In the genomic region with DNA sequence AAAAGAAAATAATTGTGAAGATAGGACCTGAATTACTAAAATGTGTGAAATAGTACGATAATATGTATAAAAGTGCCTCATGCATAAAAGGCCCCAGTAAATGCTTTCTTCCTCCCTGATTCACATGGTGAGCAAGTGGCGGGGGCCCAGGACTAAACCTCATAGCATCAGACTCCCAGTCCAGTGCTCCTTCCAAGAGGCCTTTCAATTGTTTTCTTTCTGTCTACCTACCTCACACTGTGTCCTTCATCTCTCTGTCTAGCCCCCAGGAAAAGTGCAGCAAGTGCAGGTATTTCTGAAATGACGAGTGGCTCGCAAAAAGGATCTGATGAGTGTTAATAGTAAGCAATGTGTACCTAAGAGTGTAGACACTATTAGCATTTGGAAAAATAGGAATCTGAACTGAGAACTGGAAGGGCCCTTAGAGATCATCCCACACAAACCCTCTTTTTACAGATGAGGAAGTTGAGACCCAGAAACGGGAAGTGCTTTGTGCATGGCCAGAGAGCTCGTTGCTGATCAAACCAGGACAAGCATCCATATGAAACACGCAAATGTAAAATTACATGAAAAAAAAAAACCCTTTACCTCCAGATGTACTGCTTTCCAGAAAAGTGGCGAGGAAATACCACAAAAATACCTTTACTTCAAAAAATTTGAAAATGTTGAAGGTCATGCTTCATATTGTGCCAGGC, we compare ENCODE assay signal across 9 cellular contexts.
DNase-seq lines count a peak whose midpoint lies in the region; ATAC-seq and TF ChIP-seq lines count a peak whose summit lies in the region.
"Had no signal": no experiment of that assay in that cellular context is flagged by ENCODE, and none has a peak within 500 bp of the region (broad histone marks: within the 10 kb centered on the region; RNA-seq: fewer than 3 reads in every experiment).

No MANE protein-coding gene starts in this region.

- H3K4me3 ChIP-seq in tibial artery: no peak overlapping the region

- no peak for TF ChIP-seq CTCF in natural killer cell (IDR thresholded peaks at IDR 0.05)
- TF ChIP-seq CTCF in glutamatergic neuron (IDR thresholded peaks at IDR 0.05; ENCODE audit: partially characterized antibody, unreplicated experiment): no peak
- TF ChIP-seq CTCF in chondrocyte (IDR thresholded peaks at IDR 0.05): no peak
- no peak for TF ChIP-seq CTCF in tibial artery (IDR thresholded peaks at IDR 0.05)

- peaks cover 0 to 4% (median 0%) of the 10 kb centered on the region in 4 donors for H3K4me1 ChIP-seq in tibial artery

- H3K27ac Mint-ChIP-seq in natural killer cell (peak overlapping the region in 1 of 2 donors; percentile 78), glutamatergic neuron (ENCODE audit: unreplicated experiment) (no peak overlapping the region), chondrocyte (ENCODE audit: unreplicated experiment) (no peak overlapping the region)

- H3K27me3 Mint-ChIP-seq in natural killer cell (ENCODE audit: low read depth in 2 of 2) (peaks cover 0 to 4% of the 10 kb centered on the region in 2 donors), glutamatergic neuron (ENCODE audit: unreplicated experiment) (no peaks in the 10 kb centered on the region), chondrocyte (ENCODE audit: low read depth) (no peaks in the 10 kb centered on the region)

- H3K27ac ChIP-seq in tibial artery: no peak overlapping the region

- intact Hi-C loops in natural killer cell (cut with micrococcal nuclease) (loop anchor here (5.0 kb wide), 1 partner anchor 1179 kb away; no protein-coding TSS in a partner anchor), tibial artery (cut with DNase I; ENCODE audit: low total_unique reads) (loop anchor here (10.0 kb wide), 2 partner anchors 392 to 952 kb away; no protein-coding TSS in a partner anchor)

- no peaks in the 10 kb centered on the region for H3K36me3 ChIP-seq in tibial artery

- H3K9me3 ChIP-seq in tibial artery: no peaks in the 10 kb centered on the region

- ATAC-seq in GM18861 (IDR thresholded peaks at IDR 0.05; ENCODE audit: unreplicated experiment) (peak; percentile 10), HG02943 (IDR thresholded peaks at IDR 0.05; ENCODE audit: low read depth, unreplicated experiment) (peak; percentile 24), natural killer cell (peak in 1 of 3 donors; percentile 50)

- DNase-seq in SKM-1 treated with dmso at 0.1 percent for 144 hours (lab: John Stamatoyannopoulos, UW; ENCODE audit: unreplicated experiment) (peak; percentile 92), natural killer cell (no peak), glutamatergic neuron (no peak), chondrocyte (ENCODE audit: low spot score) (no peak), tibial artery (no peak), NCI-H2227 (lab: John Stamatoyannopoulos, UW; ENCODE audit: unreplicated experiment) (no peak)
- DNase-seq: dorsolateral prefrontal cortex had no signal

- H3K27me3 ChIP-seq in tibial artery: no peaks in the 10 kb centered on the region
- H3K27me3 ChIP-seq: dorsolateral prefrontal cortex had no signal

- no peaks in the 10 kb centered on the region for H3K36me3 Mint-ChIP-seq in natural killer cell
- no peaks in the 10 kb centered on the region for H3K36me3 Mint-ChIP-seq in glutamatergic neuron (ENCODE audit: unreplicated experiment)
- H3K36me3 Mint-ChIP-seq in chondrocyte (ENCODE audit: low read depth): no peaks in the 10 kb centered on the region

- peak overlapping the region; percentile 72 for H3K4me3 Mint-ChIP-seq in natural killer cell
- H3K4me3 Mint-ChIP-seq in glutamatergic neuron (ENCODE audit: unreplicated experiment): no peak overlapping the region
- no peak overlapping the region for H3K4me3 Mint-ChIP-seq in chondrocyte (ENCODE audit: unreplicated experiment)

- H3K4me1 Mint-ChIP-seq in natural killer cell (peaks cover 23 to 25% of the 10 kb centered on the region in 2 donors), glutamatergic neuron (ENCODE audit: low read depth, unreplicated experiment) (peaks cover 26% of the 10 kb centered on the region), chondrocyte (ENCODE audit: low read depth) (peaks cover 51% of the 10 kb centered on the region)

- H3K9me3 Mint-ChIP-seq in natural killer cell (no peaks in the 10 kb centered on the region), glutamatergic neuron (ENCODE audit: unreplicated experiment) (no peaks in the 10 kb centered on the region), chondrocyte (ENCODE audit: low read depth) (peaks cover 3% of the 10 kb centered on the region)
